Comparison of ENCODE assay signal across 1 cellular context in the genomic region with DNA sequence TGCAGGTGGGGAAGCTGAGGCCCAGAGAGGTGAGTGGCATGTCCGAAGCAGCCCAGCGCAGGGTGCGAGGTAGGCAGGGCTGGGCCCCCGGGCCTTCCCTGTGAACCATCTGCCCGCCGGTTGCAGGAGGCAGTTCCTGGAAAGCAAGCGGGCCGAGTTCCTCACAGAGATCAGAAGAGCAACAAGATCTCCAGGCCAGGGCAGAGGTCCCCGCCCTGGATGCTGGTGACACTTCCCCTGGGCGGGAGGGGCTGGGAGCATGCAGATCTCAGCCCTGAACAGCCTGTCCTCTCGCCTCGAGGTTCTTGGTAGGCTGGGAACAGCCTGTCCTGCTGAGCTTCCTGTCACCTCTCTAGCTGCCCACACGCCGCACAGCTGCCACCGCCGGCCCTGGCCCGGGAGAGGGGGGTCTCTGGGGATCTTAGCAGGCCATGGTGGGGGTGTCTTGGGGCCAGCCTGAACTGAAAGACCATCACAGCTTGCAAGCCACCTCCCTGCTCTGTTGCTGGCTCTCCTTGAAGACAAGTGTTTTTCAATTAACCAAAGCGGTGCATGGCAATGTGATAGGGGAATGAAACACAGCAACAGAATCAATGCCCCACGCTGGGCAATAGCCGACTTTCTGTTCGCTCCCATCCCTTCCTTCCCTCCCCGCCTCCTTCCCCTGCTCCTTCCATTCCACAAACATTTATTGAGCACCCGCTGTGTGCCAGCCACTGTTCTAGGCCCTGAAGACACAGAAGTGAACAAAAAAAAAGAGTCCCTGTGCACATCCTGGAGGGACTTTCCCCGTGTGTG.
TF ChIP-seq lines count a peak whose summit lies in the region.

No MANE protein-coding gene starts in this region.

TF ChIP-seq in HepG2, 621 proteins besides CTCF, POLR2A, EP300 and RAD21 (continued from another document and continues in another):
- TF ChIP-seq, protein P1, sequence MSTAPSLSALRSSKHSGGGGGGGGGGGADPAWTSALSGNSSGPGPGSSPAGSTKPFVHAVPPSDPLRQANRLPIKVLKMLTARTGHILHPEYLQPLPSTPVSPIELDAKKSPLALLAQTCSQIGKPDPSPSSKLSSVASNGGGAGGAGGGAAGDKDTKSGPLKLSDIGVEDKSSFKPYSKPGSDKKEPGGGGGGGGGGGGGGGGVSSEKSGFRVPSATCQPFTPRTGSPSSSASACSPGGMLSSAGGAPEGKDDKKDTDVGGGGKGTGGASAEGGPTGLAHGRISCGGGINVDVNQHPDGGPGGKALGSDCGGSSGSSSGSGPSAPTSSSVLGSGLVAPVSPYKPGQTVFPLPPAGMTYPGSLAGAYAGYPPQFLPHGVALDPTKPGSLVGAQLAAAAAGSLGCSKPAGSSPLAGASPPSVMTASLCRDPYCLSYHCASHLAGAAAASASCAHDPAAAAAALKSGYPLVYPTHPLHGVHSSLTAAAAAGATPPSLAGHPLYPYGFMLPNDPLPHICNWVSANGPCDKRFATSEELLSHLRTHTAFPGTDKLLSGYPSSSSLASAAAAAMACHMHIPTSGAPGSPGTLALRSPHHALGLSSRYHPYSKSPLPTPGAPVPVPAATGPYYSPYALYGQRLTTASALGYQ (CRISPR knock-in tag; IDR thresholded peaks at IDR 0.05) = 0 out of 2 replicates have a peak, but pooled peaks have one; percentile 41
- TF ChIP-seq, protein P2, sequence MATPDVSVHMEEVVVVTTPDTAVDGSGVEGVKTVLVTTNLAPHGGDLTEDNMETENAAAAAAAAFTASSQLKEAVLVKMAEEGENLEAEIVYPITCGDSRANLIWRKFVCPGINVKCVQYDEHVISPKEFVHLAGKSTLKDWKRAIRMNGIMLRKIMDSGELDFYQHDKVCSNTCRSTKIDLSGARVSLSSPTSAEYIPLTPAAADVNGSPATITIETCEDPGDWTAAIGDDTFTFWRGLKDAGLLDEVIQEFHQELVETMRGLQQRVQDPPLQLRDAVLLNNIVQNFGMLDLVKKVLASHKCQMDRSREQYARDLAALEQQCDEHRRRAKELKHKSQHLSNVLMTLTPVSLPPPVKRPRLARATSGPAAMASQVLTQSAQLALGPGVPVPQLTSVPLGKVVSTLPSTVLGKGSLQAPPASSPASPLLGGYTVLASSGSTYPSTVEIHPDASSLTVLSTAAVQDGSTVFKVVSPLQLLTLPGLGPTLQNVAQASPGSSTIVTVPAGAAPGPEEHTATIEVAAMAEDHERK (CRISPR knock-in tag; IDR thresholded peaks at IDR 0.05; ENCODE audit: low read depth) = no peak
- TF ChIP-seq ARID2 (CRISPR knock-in tag; IDR thresholded peaks at IDR 0.05; ENCODE audit: borderline replicate concordance) (no peak), HOXA3 (CRISPR knock-in tag; IDR thresholded peaks at IDR 0.05) (peak; percentile 46), MED13 (CRISPR knock-in tag; IDR thresholded peaks at IDR 0.05) (no peak), SNAI1 (CRISPR knock-in tag; IDR thresholded peaks at IDR 0.05; ENCODE audit: borderline replicate concordance) (no peak), SMC3 (IDR thresholded peaks at IDR 0.05; ENCODE audit: low read length) (no peak), SATB2 (CRISPR knock-in tag; IDR thresholded peaks at IDR 0.05) (no peak), ZBTB42 (CRISPR knock-in tag; IDR thresholded peaks at IDR 0.05) (no peak), POLR2AphosphoS2 (IDR thresholded peaks at IDR 0.05; ENCODE audit: low read depth, low read length) (no peak), MXD4 (CRISPR knock-in tag; IDR thresholded peaks at IDR 0.05) (peak; percentile 32; the same call in 1 of the 2 replicates), ZKSCAN1 (IDR thresholded peaks at IDR 0.05; ENCODE audit: low read length) (no peak), ZSCAN9 (CRISPR knock-in tag; IDR thresholded peaks at IDR 0.05; ENCODE audit: borderline replicate concordance) (no peak), ZNF644 (CRISPR knock-in tag; IDR thresholded peaks at IDR 0.05; ENCODE audit: low read depth) (no peak), ZNF773 (CRISPR knock-in tag; IDR thresholded peaks at IDR 0.05; ENCODE audit: borderline replicate concordance) (peak; percentile 55; the same call in 1 of the 2 replicates), ZNF136 (CRISPR knock-in tag; IDR thresholded peaks at IDR 0.05; ENCODE audit: low read depth) (no peak), FOSL2 (CRISPR knock-in tag; IDR thresholded peaks at IDR 0.05) (peak; percentile 43), ARNT (IDR thresholded peaks at IDR 0.05) (no peak), ZIK1 (CRISPR knock-in tag; IDR thresholded peaks at IDR 0.05; ENCODE audit: borderline replicate concordance, low read depth) (no peak), ZNF354B (CRISPR knock-in tag; IDR thresholded peaks at IDR 0.05) (no peak), ZNF577 (CRISPR knock-in tag; IDR thresholded peaks at IDR 0.05; ENCODE audit: borderline replicate concordance, low read depth) (no peak), CHCHD3 (CRISPR knock-in tag; IDR thresholded peaks at IDR 0.05) (no peak), ZNF160 (CRISPR knock-in tag; IDR thresholded peaks at IDR 0.05) (no peak), ZKSCAN8 (CRISPR knock-in tag; IDR thresholded peaks at IDR 0.05; ENCODE audit: borderline replicate concordance) (peak; percentile 36; the same call in 1 of the 2 replicates), ZNF253 (CRISPR knock-in tag; IDR thresholded peaks at IDR 0.05; ENCODE audit: borderline replicate concordance) (no peak), ARNTL (CRISPR knock-in tag; IDR thresholded peaks at IDR 0.05) (no peak), ZNF235 (CRISPR knock-in tag; IDR thresholded peaks at IDR 0.05; ENCODE audit: borderline replicate concordance) (no peak)
- TF ChIP-seq, protein P3, sequence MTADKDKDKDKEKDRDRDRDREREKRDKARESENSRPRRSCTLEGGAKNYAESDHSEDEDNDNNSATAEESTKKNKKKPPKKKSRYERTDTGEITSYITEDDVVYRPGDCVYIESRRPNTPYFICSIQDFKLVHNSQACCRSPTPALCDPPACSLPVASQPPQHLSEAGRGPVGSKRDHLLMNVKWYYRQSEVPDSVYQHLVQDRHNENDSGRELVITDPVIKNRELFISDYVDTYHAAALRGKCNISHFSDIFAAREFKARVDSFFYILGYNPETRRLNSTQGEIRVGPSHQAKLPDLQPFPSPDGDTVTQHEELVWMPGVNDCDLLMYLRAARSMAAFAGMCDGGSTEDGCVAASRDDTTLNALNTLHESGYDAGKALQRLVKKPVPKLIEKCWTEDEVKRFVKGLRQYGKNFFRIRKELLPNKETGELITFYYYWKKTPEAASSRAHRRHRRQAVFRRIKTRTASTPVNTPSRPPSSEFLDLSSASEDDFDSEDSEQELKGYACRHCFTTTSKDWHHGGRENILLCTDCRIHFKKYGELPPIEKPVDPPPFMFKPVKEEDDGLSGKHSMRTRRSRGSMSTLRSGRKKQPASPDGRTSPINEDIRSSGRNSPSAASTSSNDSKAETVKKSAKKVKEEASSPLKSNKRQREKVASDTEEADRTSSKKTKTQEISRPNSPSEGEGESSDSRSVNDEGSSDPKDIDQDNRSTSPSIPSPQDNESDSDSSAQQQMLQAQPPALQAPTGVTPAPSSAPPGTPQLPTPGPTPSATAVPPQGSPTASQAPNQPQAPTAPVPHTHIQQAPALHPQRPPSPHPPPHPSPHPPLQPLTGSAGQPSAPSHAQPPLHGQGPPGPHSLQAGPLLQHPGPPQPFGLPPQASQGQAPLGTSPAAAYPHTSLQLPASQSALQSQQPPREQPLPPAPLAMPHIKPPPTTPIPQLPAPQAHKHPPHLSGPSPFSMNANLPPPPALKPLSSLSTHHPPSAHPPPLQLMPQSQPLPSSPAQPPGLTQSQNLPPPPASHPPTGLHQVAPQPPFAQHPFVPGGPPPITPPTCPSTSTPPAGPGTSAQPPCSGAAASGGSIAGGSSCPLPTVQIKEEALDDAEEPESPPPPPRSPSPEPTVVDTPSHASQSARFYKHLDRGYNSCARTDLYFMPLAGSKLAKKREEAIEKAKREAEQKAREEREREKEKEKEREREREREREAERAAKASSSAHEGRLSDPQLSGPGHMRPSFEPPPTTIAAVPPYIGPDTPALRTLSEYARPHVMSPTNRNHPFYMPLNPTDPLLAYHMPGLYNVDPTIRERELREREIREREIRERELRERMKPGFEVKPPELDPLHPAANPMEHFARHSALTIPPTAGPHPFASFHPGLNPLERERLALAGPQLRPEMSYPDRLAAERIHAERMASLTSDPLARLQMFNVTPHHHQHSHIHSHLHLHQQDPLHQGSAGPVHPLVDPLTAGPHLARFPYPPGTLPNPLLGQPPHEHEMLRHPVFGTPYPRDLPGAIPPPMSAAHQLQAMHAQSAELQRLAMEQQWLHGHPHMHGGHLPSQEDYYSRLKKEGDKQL (CRISPR knock-in tag; IDR thresholded peaks at IDR 0.05; ENCODE audit: low read depth) = no peak
- TF ChIP-seq, protein P4, sequence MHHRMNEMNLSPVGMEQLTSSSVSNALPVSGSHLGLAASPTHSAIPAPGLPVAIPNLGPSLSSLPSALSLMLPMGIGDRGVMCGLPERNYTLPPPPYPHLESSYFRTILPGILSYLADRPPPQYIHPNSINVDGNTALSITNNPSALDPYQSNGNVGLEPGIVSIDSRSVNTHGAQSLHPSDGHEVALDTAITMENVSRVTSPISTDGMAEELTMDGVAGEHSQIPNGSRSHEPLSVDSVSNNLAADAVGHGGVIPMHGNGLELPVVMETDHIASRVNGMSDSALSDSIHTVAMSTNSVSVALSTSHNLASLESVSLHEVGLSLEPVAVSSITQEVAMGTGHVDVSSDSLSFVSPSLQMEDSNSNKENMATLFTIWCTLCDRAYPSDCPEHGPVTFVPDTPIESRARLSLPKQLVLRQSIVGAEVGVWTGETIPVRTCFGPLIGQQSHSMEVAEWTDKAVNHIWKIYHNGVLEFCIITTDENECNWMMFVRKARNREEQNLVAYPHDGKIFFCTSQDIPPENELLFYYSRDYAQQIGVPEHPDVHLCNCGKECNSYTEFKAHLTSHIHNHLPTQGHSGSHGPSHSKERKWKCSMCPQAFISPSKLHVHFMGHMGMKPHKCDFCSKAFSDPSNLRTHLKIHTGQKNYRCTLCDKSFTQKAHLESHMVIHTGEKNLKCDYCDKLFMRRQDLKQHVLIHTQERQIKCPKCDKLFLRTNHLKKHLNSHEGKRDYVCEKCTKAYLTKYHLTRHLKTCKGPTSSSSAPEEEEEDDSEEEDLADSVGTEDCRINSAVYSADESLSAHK (CRISPR knock-in tag; IDR thresholded peaks at IDR 0.05; ENCODE audit: borderline replicate concordance) = no peak
- TF ChIP-seq, protein P5, sequence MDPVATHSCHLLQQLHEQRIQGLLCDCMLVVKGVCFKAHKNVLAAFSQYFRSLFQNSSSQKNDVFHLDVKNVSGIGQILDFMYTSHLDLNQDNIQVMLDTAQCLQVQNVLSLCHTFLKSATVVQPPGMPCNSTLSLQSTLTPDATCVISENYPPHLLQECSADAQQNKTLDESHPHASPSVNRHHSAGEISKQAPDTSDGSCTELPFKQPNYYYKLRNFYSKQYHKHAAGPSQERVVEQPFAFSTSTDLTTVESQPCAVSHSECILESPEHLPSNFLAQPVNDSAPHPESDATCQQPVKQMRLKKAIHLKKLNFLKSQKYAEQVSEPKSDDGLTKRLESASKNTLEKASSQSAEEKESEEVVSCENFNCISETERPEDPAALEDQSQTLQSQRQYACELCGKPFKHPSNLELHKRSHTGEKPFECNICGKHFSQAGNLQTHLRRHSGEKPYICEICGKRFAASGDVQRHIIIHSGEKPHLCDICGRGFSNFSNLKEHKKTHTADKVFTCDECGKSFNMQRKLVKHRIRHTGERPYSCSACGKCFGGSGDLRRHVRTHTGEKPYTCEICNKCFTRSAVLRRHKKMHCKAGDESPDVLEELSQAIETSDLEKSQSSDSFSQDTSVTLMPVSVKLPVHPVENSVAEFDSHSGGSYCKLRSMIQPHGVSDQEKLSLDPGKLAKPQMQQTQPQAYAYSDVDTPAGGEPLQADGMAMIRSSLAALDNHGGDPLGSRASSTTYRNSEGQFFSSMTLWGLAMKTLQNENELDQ (CRISPR knock-in tag; IDR thresholded peaks at IDR 0.05; ENCODE audit: borderline replicate concordance) = no peak
- TF ChIP-seq, protein P6, sequence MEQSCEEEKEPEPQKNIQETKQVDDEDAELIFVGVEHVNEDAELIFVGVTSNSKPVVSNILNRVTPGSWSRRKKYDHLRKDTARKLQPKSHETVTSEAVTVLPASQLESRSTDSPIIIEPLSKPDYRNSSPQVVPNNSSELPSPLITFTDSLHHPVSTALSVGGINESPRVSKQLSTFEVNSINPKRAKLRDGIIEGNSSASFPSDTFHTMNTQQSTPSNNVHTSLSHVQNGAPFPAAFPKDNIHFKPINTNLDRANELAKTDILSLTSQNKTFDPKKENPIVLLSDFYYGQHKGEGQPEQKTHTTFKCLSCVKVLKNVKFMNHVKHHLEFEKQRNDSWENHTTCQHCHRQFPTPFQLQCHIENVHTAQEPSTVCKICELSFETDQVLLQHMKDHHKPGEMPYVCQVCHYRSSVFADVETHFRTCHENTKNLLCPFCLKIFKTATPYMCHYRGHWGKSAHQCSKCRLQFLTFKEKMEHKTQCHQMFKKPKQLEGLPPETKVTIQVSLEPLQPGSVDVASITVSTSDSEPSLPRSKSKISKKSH (CRISPR knock-in tag; IDR thresholded peaks at IDR 0.05; ENCODE audit: borderline replicate concordance) = no peak
- TF ChIP-seq, protein P7, sequence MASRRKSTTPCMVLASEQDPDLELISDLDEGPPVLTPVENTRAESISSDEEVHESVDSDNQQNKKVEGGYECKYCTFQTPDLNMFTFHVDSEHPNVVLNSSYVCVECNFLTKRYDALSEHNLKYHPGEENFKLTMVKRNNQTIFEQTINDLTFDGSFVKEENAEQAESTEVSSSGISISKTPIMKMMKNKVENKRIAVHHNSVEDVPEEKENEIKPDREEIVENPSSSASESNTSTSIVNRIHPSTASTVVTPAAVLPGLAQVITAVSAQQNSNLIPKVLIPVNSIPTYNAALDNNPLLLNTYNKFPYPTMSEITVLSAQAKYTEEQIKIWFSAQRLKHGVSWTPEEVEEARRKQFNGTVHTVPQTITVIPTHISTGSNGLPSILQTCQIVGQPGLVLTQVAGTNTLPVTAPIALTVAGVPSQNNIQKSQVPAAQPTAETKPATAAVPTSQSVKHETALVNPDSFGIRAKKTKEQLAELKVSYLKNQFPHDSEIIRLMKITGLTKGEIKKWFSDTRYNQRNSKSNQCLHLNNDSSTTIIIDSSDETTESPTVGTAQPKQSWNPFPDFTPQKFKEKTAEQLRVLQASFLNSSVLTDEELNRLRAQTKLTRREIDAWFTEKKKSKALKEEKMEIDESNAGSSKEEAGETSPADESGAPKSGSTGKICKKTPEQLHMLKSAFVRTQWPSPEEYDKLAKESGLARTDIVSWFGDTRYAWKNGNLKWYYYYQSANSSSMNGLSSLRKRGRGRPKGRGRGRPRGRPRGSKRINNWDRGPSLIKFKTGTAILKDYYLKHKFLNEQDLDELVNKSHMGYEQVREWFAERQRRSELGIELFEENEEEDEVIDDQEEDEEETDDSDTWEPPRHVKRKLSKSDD (CRISPR knock-in tag; IDR thresholded peaks at IDR 0.05; ENCODE audit: low read depth) = no peak
- TF ChIP-seq, protein P8, sequence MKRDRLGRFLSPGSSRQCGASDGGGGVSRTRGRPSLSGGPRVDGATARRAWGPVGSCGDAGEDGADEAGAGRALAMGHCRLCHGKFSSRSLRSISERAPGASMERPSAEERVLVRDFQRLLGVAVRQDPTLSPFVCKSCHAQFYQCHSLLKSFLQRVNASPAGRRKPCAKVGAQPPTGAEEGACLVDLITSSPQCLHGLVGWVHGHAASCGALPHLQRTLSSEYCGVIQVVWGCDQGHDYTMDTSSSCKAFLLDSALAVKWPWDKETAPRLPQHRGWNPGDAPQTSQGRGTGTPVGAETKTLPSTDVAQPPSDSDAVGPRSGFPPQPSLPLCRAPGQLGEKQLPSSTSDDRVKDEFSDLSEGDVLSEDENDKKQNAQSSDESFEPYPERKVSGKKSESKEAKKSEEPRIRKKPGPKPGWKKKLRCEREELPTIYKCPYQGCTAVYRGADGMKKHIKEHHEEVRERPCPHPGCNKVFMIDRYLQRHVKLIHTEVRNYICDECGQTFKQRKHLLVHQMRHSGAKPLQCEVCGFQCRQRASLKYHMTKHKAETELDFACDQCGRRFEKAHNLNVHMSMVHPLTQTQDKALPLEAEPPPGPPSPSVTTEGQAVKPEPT (CRISPR knock-in tag; IDR thresholded peaks at IDR 0.05; ENCODE audit: low read depth) = no peak
- TF ChIP-seq, protein P9, sequence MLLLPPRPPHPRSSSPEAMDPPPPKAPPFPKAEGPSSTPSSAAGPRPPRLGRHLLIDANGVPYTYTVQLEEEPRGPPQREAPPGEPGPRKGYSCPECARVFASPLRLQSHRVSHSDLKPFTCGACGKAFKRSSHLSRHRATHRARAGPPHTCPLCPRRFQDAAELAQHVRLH (CRISPR knock-in tag; IDR thresholded peaks at IDR 0.05; ENCODE audit: borderline replicate concordance, low read depth) = peak; percentile 37; the same call in 1 of the 2 replicates
